In the genomic region with DNA sequence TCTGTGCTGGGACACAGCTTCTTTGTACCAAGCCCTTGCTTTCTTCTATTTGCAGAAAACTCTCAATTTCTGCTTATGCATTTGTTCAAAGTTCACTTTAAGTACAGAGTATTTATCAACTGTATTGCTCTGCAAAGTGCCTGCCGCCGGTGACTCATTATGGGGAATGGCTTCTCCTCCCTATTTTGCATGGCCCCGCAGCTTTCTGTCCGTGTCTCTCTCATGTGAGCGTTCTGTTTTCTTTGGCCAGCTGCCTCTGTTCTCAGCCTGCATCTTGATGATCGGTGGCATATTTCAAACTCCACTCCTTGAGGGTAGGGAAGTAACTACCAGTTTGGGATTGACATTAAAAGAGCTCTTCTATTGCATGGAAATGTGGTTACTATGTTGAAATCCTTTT, we compare ENCODE assay signal across 20 cellular contexts. TPM values are rescaled to one million over a fixed set of nuclear protein-coding genes. Genes with fewer than 3 reads are reported as not detected.
DNase-seq lines count a peak whose midpoint lies in the region; ATAC-seq, FAIRE-seq and TF ChIP-seq lines count a peak whose summit lies in the region.
"Had no signal": no experiment of that assay in that cellular context is flagged by ENCODE, and none has a peak within 500 bp of the region (broad histone marks: within the 10 kb centered on the region; RNA-seq: fewer than 3 reads in every experiment).

No MANE protein-coding gene starts in this region.

- TF ChIP-seq CTCF in astrocyte of the spinal cord (IDR thresholded peaks at IDR 0.05; ENCODE audit: low read depth, low read length) = no peak
- no peak for TF ChIP-seq CTCF in tibial nerve (IDR thresholded peaks at IDR 0.05)

- no peak for FAIRE-seq in urothelium cell line (lab: Jason Lieb, UNC)
- FAIRE-seq: endometrium, kidney had no signal

- no peak for TF ChIP-seq POLR2A in tibial nerve (IDR thresholded peaks at IDR 0.05)

- no peaks in the 10 kb centered on the region for H3K36me3 ChIP-seq in tibial nerve
- H3K36me3 ChIP-seq: cardiac muscle cell had no signal

- no peak for ATAC-seq in GM21717 (IDR thresholded peaks at IDR 0.05; ENCODE audit: unreplicated experiment)
- ATAC-seq: activated CD8-positive, alpha-beta memory T cell treated with anti-CD3 and anti-CD28 coated beads, Interleukin-2, amount 10 ng/mL, durations not matched to agents 7 days and 5 days; CD8-positive, alpha-beta T cell; Panc1 had no signal

- no peak overlapping the region for H3K27ac ChIP-seq in tibial nerve
- H3K27ac ChIP-seq: cardiac muscle cell, testis had no signal

- DNase-seq in MV-4-11 (lab: John Stamatoyannopoulos, UW) (peak; percentile 88), astrocyte of the spinal cord (ENCODE audit: low read depth, low spot score) (peak; percentile 75), kidney glomerular epithelial cell (lab: John Stamatoyannopoulos, UW) (peak; percentile 24), urothelium cell line (ENCODE audit: low spot score) (peak; percentile 31), tibial nerve (ENCODE audit: low spot score in 2 of 2) (no peak), NCI-H1417 (lab: John Stamatoyannopoulos, UW) (no peak)
- DNase-seq: activated B cell treated with CpG ODN at 0.5 μM for 24 hours; activated CD8-positive, alpha-beta memory T cell treated with anti-CD3 and anti-CD28 coated beads, Interleukin-2, amount 10 ng/mL, durations not matched to agents 7 days and 5 days; activated naive CD4-positive, alpha-beta T cell; CD8-positive, alpha-beta T cell; GF-D8; glutamatergic neuron; kidney; NCI-H1417 treated with DMSO at 0.1 percent for 48 hours; NCI-H446; testis had no signal

- no peaks in the 10 kb centered on the region for H3K4me1 ChIP-seq in tibial nerve
- H3K4me1 ChIP-seq: testis had no signal

- H3K4me3 ChIP-seq in astrocyte of the spinal cord (ENCODE audit: low read depth, low read length) (no peak overlapping the region), tibial nerve (no peak overlapping the region)
- H3K4me3 ChIP-seq: cardiac muscle cell, testis had no signal

- H3K27me3 ChIP-seq in tibial nerve = no peaks in the 10 kb centered on the region
- H3K27me3 ChIP-seq: cardiac muscle cell, testis had no signal

- TF ChIP-seq EP300 in tibial nerve (IDR thresholded peaks at IDR 0.05) = no peak

- peaks cover 0 to 5% (median 0%) of the 10 kb centered on the region in 4 donors for H3K9me3 ChIP-seq in tibial nerve
- H3K9me3 ChIP-seq: testis had no signal

- in situ Hi-C loops in astrocyte of the spinal cord (cut with HindIII; ENCODE audit: low sequenced_read_pairs) = no loop called here

- 27 to 32% methylated on average over 6 of the region's 6 CpGs for WGBS in tibial nerve, 2 donors

RNA-seq across cellular contexts. Expression of a gene that starts 28.6 kb away (rescaled TPM):
- total RNA-seq in tibial nerve = not detected
- total RNA-seq: activated B cell treated with CpG ODN at 0.5 μM for 24 hours; activated CD8-positive, alpha-beta memory T cell treated with anti-CD3 and anti-CD28 coated beads, Interleukin-2, amount 10 ng/mL, durations not matched to agents 7 days and 5 days; CD8-positive, alpha-beta T cell had no signal

Comparison
In these comparisons a context has a peak if more than half of its experiments do, and no peak if none do; other contexts are left out.
1. DNase-seq: peak in MV-4-11 (single experiment), astrocyte of the spinal cord (single experiment), kidney glomerular epithelial cell (single experiment) and urothelium cell line (single experiment); none in tibial nerve (0 of 2) and NCI-H1417 (0 of 3).